ENCODE assay signal across 8 cellular contexts in genomic region chr18:58044370-58045264, GRCh38. TPM values are rescaled to one million over a fixed set of nuclear protein-coding genes. Genes with fewer than 3 reads are reported as not detected.
DNase-seq lines count a peak whose midpoint lies in the region; ATAC-seq, FAIRE-seq and TF ChIP-seq lines count a peak whose summit lies in the region.

No MANE protein-coding gene starts in this region.

- H3K79me2 ChIP-seq in PC-3 (ENCODE audit: low read length): peaks cover 52% of the 10 kb centered on the region

- H3K9me2 ChIP-seq in PC-3 (replicated peaks; ENCODE audit: low read length): no peaks in the 10 kb centered on the region

- peaks cover 27% of the 10 kb centered on the region for H3K4me1 Mint-ChIP-seq in glutamatergic neuron (ENCODE audit: low read depth, unreplicated experiment)

- peak overlapping the region; percentile 99 for H3K27ac Mint-ChIP-seq in glutamatergic neuron (ENCODE audit: unreplicated experiment)

- BruUV-seq in PC-3 (replicated peaks; lab: Mats Ljungman, UMichigan): no TSS peak

- H3K9me3 ChIP-seq in PC-3 (ENCODE audit: low read length) (no peaks in the 10 kb centered on the region), pancreas (no peaks in the 10 kb centered on the region)

- H3K9ac ChIP-seq in PC-3 (ENCODE audit: low read length): peak overlapping the region; percentile 67

- H3K27me3 Mint-ChIP-seq in glutamatergic neuron (ENCODE audit: unreplicated experiment): peaks cover 15% of the 10 kb centered on the region

- no peaks in the 10 kb centered on the region for H3K36me3 Mint-ChIP-seq in glutamatergic neuron (ENCODE audit: unreplicated experiment)

- CTCF ChIA-PET in PC-3 (lab: Charles Lee): interaction anchor here (1.6 kb wide), 1 partner anchor 77 kb away, joined by 11 read pairs; no protein-coding TSS in a partner anchor

- 0% methylated on average over 91 to 95 of the region's 95 CpGs for WGBS in pancreas, 2 donors

- H3K27me3 ChIP-seq in PC-3 (ENCODE audit: low read length) (no peaks in the 10 kb centered on the region), pancreas (no peaks in the 10 kb centered on the region)

- TF ChIP-seq CTCF in PC-3 (conservative IDR thresholded peaks at IDR 0.05; ENCODE audit: low read depth, low read length) (no peak), glutamatergic neuron (IDR thresholded peaks at IDR 0.05; ENCODE audit: partially characterized antibody, unreplicated experiment) (no peak), pancreas (IDR thresholded peaks at IDR 0.05) (peak in 1 of 4 donors; percentile 9)

- H3K4me3 ChIP-seq in PC-3 (ENCODE audit: low read length): peak overlapping the region; percentile 95
- peak overlapping the region; percentile 79 to 99 (median 95) for H3K4me3 ChIP-seq in pancreas

- ATAC-seq in HG03175 (IDR thresholded peaks at IDR 0.05; ENCODE audit: unreplicated experiment) (peak; percentile 40), PC-3 (peak; percentile 25), pancreas (peak; percentile 16 to 54 (median 41))

- peak; percentile 19 for TF ChIP-seq POLR2A in GM19099 (IDR thresholded peaks at IDR 0.05; ENCODE audit: extremely low read depth, insufficient read length, low read depth)

- intact Hi-C loops in PC-3 (cut with micrococcal nuclease) (loop anchor here (2.0 to 10.0 kb wide), 2 partner anchors 242 to 450 kb away; partner anchors contain the start of gene ATP8B1), pancreas (cut with DNase I) (loop anchor here in 2 of 3 donors (5.0 to 10.0 kb wide), 3 partner anchors 38 to 80 kb away; no protein-coding TSS in a partner anchor)

- peak in 11 of 14 donors; percentile 40 to 74 (median 62) for DNase-seq in C1 segment of cervical spinal cord (lab: John Stamatoyannopoulos, UW)
- peak; percentile 35 for DNase-seq in PC-3
- peak; percentile 4 to 25 (median 6) for DNase-seq in activated naive CD4-positive, alpha-beta T cell (lab: John Stamatoyannopoulos, UW)
- DNase-seq in glutamatergic neuron: peak; percentile 69
- DNase-seq in pancreas: peak; percentile 41 to 85 (median 66)
- no peak for DNase-seq in GOT3 (lab: John Stamatoyannopoulos, UW)

- peak overlapping the region; percentile 98 for H3K4me3 Mint-ChIP-seq in glutamatergic neuron (ENCODE audit: unreplicated experiment)

- H3K4me1 ChIP-seq in PC-3 (ENCODE audit: insufficient read depth, low read length) (peaks cover 17% of the 10 kb centered on the region), pancreas (peaks cover 14 to 20% (median 15%) of the 10 kb centered on the region in 3 donors)

- peaks cover 18% of the 10 kb centered on the region for H3K9me3 Mint-ChIP-seq in glutamatergic neuron (ENCODE audit: unreplicated experiment)

- no peaks in the 10 kb centered on the region for H3F3A ChIP-seq in PC-3 (ENCODE audit: low read length, unreplicated experiment)

- H3K27ac ChIP-seq in PC-3 (ENCODE audit: low read length) (peak overlapping the region; percentile 71), pancreas (peak overlapping the region; percentile 89 to 95 (median 94))

- H4K20me1 ChIP-seq in PC-3 (ENCODE audit: low read length): no peaks in the 10 kb centered on the region

- POLR2A ChIA-PET in PC-3 (lab: Charles Lee; ENCODE audit: unreplicated experiment): interaction anchor here (0.6 kb wide), 1 partner anchor 157 kb away, joined by 3 read pairs; no protein-coding TSS in a partner anchor

- FAIRE-seq in pancreas (lab: Jason Lieb, UNC): no peak

- peak overlapping the region; percentile 75 for H2AFZ ChIP-seq in PC-3 (ENCODE audit: low read length)

- H3K36me3 ChIP-seq in PC-3 (ENCODE audit: low read depth, low read length): no peaks in the 10 kb centered on the region
- H3K36me3 ChIP-seq in pancreas: no peaks in the 10 kb centered on the region

- H3K4me2 ChIP-seq in PC-3 (ENCODE audit: low read length): peak overlapping the region; percentile 97

RNA-seq across cellular contexts. Expression of gene NEDD4L, which starts 0.6 kb away (rescaled TPM):
- total RNA-seq in PC-3 (2014; rRNA removed) (100 and 105 TPM in 2 replicates), glutamatergic neuron (ENCODE audit: unreplicated experiment) (209 TPM), pancreas (100 to 1,000 TPM in 2 of 6 donors, 10 to 100 TPM in 4; 57.7 to 113 (median 72.3) TPM)
- 10 to 100 TPM; 45.0 to 67.5 TPM for polyA plus RNA-seq in pancreas
